Comparison of ENCODE assay signal across 10 cellular contexts in genomic region chrX:85505801-85506200, GRCh38.
"Had no signal": no experiment of that assay in that cellular context is flagged by ENCODE, and none has a peak within 500 bp of the region (broad histone marks: within the 10 kb centered on the region; RNA-seq: fewer than 3 reads in every experiment).

No MANE protein-coding gene starts in this region.

- FAIRE-seq: H1, H54 had no signal

- H3K9me3 ChIP-seq: HAP-1 had no signal

- H3K36me3 ChIP-seq: HAP-1 had no signal

- H3K4me3 ChIP-seq: GM23248, GM23338, HAP-1 had no signal

- DNase-seq: GM23248, GOT3, H7, H9, HCEC 1CT, HFFc6 had no signal

- H3K9me3 Mint-ChIP-seq: GM23338, HFFc6 had no signal

- H3K27ac Mint-ChIP-seq: GM23338, H9, HFFc6 had no signal

- H3K4me3 Mint-ChIP-seq: GM23338, H9, HFFc6 had no signal

- H3K9ac ChIP-seq: GM23248 had no signal

- H3K4me2 ChIP-seq: GM23338 had no signal

- H3K27ac ChIP-seq: GM23248 had no signal

- H3K4me1 Mint-ChIP-seq: H9 had no signal

- H2AFZ ChIP-seq: GM23248, GM23338 had no signal
